23 cellular contexts compared by ENCODE assay signal in genomic region chr20:15799871-15800270, GRCh38.
DNase-seq lines count a peak whose midpoint lies in the region; ATAC-seq, FAIRE-seq and TF ChIP-seq lines count a peak whose summit lies in the region.
"Had no signal": no experiment of that assay in that cellular context is flagged by ENCODE, and none has a peak within 500 bp of the region (broad histone marks: within the 10 kb centered on the region; RNA-seq: fewer than 3 reads in every experiment).

No MANE protein-coding gene starts in this region.

- H3K4me2 ChIP-seq in A549, result no peak overlapping the region

- no peaks in the 10 kb centered on the region for H3K9me3 ChIP-seq in A549
- H3K9me3 ChIP-seq: sigmoid colon, SJSA1, upper lobe of right lung had no signal

- no peak overlapping the region for H3K4me3 ChIP-seq in A549
- H3K4me3 ChIP-seq: sigmoid colon, SJSA1, upper lobe of right lung had no signal

- no peak for TF ChIP-seq RAD21 in A549 (conservative IDR thresholded peaks at IDR 0.05 in 1 of 2, IDR thresholded peaks at IDR 0.05 in 1 of 2)

- CTCF ChIA-PET in A549 (lab: Yijun Ruan, JAX), result no interaction called here

- TF ChIP-seq POLR2A in A549 (IDR thresholded peaks at IDR 0.05; ENCODE audit: low read length), result no peak

- POLR2A ChIA-PET in A549 (lab: Yijun Ruan, JAX), result no interaction called here

- DNase-seq in A549 (ENCODE audit: low read depth in 1 of 2, low spot score in 1 of 2) (no peak), LHCN-M2 (ENCODE audit: low read depth) (peak; percentile 75), amniotic epithelial cell (ENCODE audit: low read depth) (peak; percentile 51), fibroblast of peridontal ligament (ENCODE audit: extremely low read depth) (peak; percentile 23), iPS-NIHi11 (ENCODE audit: low spot score) (no peak), NCI-H2107 (lab: John Stamatoyannopoulos, UW) (no peak), left colon (no peak)
- DNase-seq: activated naive CD8-positive, alpha-beta T cell treated with anti-CD3 and anti-CD28 coated beads, Interleukin-2, amount 10 ng/mL, durations not matched to agents 7 days and 5 days; CD4-positive, alpha-beta memory T cell; effector CD4-positive, alpha-beta T cell; NCI-H1105; NCI-H524; sigmoid colon; stimulated activated CD4-positive, alpha-beta T cell treated with anti-CD3 and anti-CD28 coated beads, Interleukin-1b, Interleukin-23, amount 100 ng/mL, for 48 hours; stimulated activated naive CD8-positive, alpha-beta T cell treated with anti-CD3 and anti-CD28 coated beads, Interleukin-15, amount 100 ng/mL, for 72 hours; T-helper 9 cell; upper lobe of right lung had no signal

- TF ChIP-seq EP300 in A549 (IDR thresholded peaks at IDR 0.05), result no peak

- no peak for FAIRE-seq in A549 (lab: Jason Lieb, UNC)
- FAIRE-seq: GM18507, H54 had no signal

- ATAC-seq in A549 (no peak), left colon (no peak), GM21367 (IDR thresholded peaks at IDR 0.05; ENCODE audit: unreplicated experiment) (no peak)
- ATAC-seq: activated CD4-positive, CD25-positive, alpha-beta regulatory T cell treated with anti-CD3 and anti-CD28 coated beads, Interleukin-2, amount 50 U/mL, for 24 hours; left lobe of liver; stimulated activated naive CD8-positive, alpha-beta T cell treated with anti-CD3 and anti-CD28 coated beads, Interleukin-15, amount 100 ng/mL, for 72 hours; upper lobe of right lung had no signal

- WGBS in A549 (ENCODE audit: missing lambda C conversion rate), result 20% methylated on average over 2 of the region's 2 CpGs

- H3K4me1 ChIP-seq in A549, result no peaks in the 10 kb centered on the region
- H3K4me1 ChIP-seq: sigmoid colon, SJSA1, upper lobe of right lung had no signal

- no peak overlapping the region for H3K27ac ChIP-seq in A549
- H3K27ac ChIP-seq: sigmoid colon, SJSA1, upper lobe of right lung had no signal

- TF ChIP-seq CTCF in A549 (IDR thresholded peaks at IDR 0.05), result no peak

- intact Hi-C loops in left colon (cut with DNase I, micrococcal nuclease), result no loop called here

TF ChIP-seq in A549, 52 proteins besides CTCF, POLR2A, EP300 and RAD21:
- TF ChIP-seq ZSCAN20 (CRISPR knock-in tag; IDR thresholded peaks at IDR 0.05) (no peak), FOSL2 (IDR thresholded peaks at IDR 0.05) (no peak), FOSL2 (CRISPR knock-in tag; IDR thresholded peaks at IDR 0.05) (peak; percentile 36; the same call in 1 of the 2 replicates)

Comparison
In these comparisons a context has a peak if more than half of its experiments do, and no peak if none do; other contexts are left out.
1. DNase-seq: peak in LHCN-M2 (single experiment), amniotic epithelial cell (single experiment) and fibroblast of peridontal ligament (single experiment); none in A549 (0 of 2), iPS-NIHi11 (single experiment), NCI-H2107 (single experiment) and left colon (0 of 2).